Comparison of ENCODE assay signal across 18 cellular contexts in genomic region chr4:71857713-71858451, GRCh38.
DNase-seq lines count a peak whose midpoint lies in the region; ATAC-seq and TF ChIP-seq lines count a peak whose summit lies in the region.
"Had no signal": no experiment of that assay in that cellular context is flagged by ENCODE, and none has a peak within 500 bp of the region (broad histone marks: within the 10 kb centered on the region; RNA-seq: fewer than 3 reads in every experiment).

No MANE protein-coding gene starts in this region.

- no peak overlapping the region for H3K4me3 ChIP-seq in HEK293 (ENCODE audit: low read depth, low read length)
- no peak overlapping the region for H3K4me3 ChIP-seq in A673 (ENCODE audit: low read depth, low read length, poor library complexity, severe bottlenecking)

- BruUV-seq in A673 (replicated peaks; lab: Mats Ljungman, UMichigan) = no TSS peak

- H3K27ac Mint-ChIP-seq in WTC11 (peak overlapping the region; percentile 77), progenitor cell of endocrine pancreas (peak overlapping the region; percentile 96)
- H3K27ac Mint-ChIP-seq: activated naive CD4-positive, alpha-beta T cell treated with anti-CD3 and anti-CD28 coated beads, Interleukin-2, amount 50 U/mL, for 72 hours; stimulated activated naive B cell treated with anti-CD40 and anti-IgM and Interleukin-4, amounts not matched to agents 10 μg/mL and 1 μg/mL and 100 μg/mL, for 72 hours; T-helper 17 cell had no signal

- H3K4me1 Mint-ChIP-seq in WTC11 = peaks cover 29% of the 10 kb centered on the region
- peaks cover 15% of the 10 kb centered on the region for H3K4me1 Mint-ChIP-seq in progenitor cell of endocrine pancreas (ENCODE audit: low read depth)
- H3K4me1 Mint-ChIP-seq: neural crest cell; stimulated activated naive B cell treated with anti-CD40 and anti-IgM and Interleukin-4, amounts not matched to agents 10 μg/mL and 1 μg/mL and 100 μg/mL, for 72 hours; T-helper 17 cell had no signal

- POLR2A ChIA-PET in HEK293 (lab: Yijun Ruan, JAX) = no interaction called here
- POLR2A ChIA-PET in WTC11 (lab: Charles Lee) = no interaction called here
- POLR2A ChIA-PET in A673 (lab: Charles Lee; ENCODE audit: low non-redundant PET) = no interaction called here

- intact Hi-C loops in A673 (cut with micrococcal nuclease; ENCODE audit: unreplicated experiment) = no loop called here

- CTCF ChIA-PET in HEK293 (lab: Yijun Ruan, JAX) = interaction anchor here (0.8 kb wide), 1 partner anchor 427 kb away, joined by 4 read pairs; no protein-coding TSS in a partner anchor
- CTCF ChIA-PET in WTC11 (lab: Charles Lee) = no interaction called here
- CTCF ChIA-PET in A673 (lab: Charles Lee) = no interaction called here

- H3K36me3 Mint-ChIP-seq in WTC11 = peaks cover 41% of the 10 kb centered on the region
- H3K36me3 Mint-ChIP-seq in progenitor cell of endocrine pancreas (ENCODE audit: insufficient read depth) = peaks cover 7% of the 10 kb centered on the region
- H3K36me3 Mint-ChIP-seq: activated naive CD4-positive, alpha-beta T cell treated with anti-CD3 and anti-CD28 coated beads, Interleukin-2, amount 50 U/mL, for 72 hours; stimulated activated naive B cell treated with anti-CD40 and anti-IgM and Interleukin-4, amounts not matched to agents 10 μg/mL and 1 μg/mL and 100 μg/mL, for 72 hours had no signal

- TF ChIP-seq CTCF in HEK293 (tag by site-specific recombination; IDR thresholded peaks at IDR 0.05) = no peak
- TF ChIP-seq CTCF in WTC11 (IDR thresholded peaks at IDR 0.05) = no peak
- no peak for TF ChIP-seq CTCF in progenitor cell of endocrine pancreas (IDR thresholded peaks at IDR 0.05; ENCODE audit: unreplicated experiment)
- no peak for TF ChIP-seq CTCF in A673 (conservative IDR thresholded peaks at IDR 0.05; ENCODE audit: low read depth, low read length)

- no peaks in the 10 kb centered on the region for H3K9me3 ChIP-seq in HEK293 (ENCODE audit: control insufficient read depth, insufficient read depth, low read depth, low read length)
- peaks cover 6% of the 10 kb centered on the region for H3K9me3 ChIP-seq in A673 (ENCODE audit: low read depth, low read length, poor library complexity, severe bottlenecking)

- ATAC-seq in WTC11 = peak; percentile 100
- ATAC-seq: activated naive CD4-positive, alpha-beta T cell treated with anti-CD3 and anti-CD28 coated beads, Interleukin-2, amount 50 U/mL, for 72 hours; stimulated activated naive B cell treated with anti-CD40 and anti-IgM and Interleukin-4, amounts not matched to agents 10 μg/mL and 1 μg/mL and 100 μg/mL, for 72 hours; T-helper 17 cell had no signal

- no peaks in the 10 kb centered on the region for H3K27me3 ChIP-seq in A673 (replicated peaks; ENCODE audit: insufficient read depth, low read depth, low read length, poor library complexity)

- peak overlapping the region; percentile 30; the same call in 1 of the 2 replicates for H3K27ac ChIP-seq in HEK293 (ENCODE audit: extremely low read depth, low read depth, low read length)
- H3K27ac ChIP-seq in A673 (ENCODE audit: low read depth, low read length, poor library complexity, severe bottlenecking) = no peak overlapping the region
- H3K27ac ChIP-seq: epithelial cell of prostate had no signal

- H3K27me3 Mint-ChIP-seq in WTC11 (ENCODE audit: low read depth) = no peaks in the 10 kb centered on the region
- H3K27me3 Mint-ChIP-seq in progenitor cell of endocrine pancreas = no peaks in the 10 kb centered on the region
- H3K27me3 Mint-ChIP-seq: stimulated activated naive B cell treated with anti-CD40 and anti-IgM and Interleukin-4, amounts not matched to agents 10 μg/mL and 1 μg/mL and 100 μg/mL, for 72 hours had no signal

- H3K4me3 Mint-ChIP-seq in WTC11 (no peak overlapping the region; the same call in 1 of the 2 replicates), progenitor cell of endocrine pancreas (ENCODE audit: low read depth) (peak overlapping the region; percentile 46)
- H3K4me3 Mint-ChIP-seq: neural crest cell; stimulated activated naive B cell treated with anti-CD40 and anti-IgM and Interleukin-4, amounts not matched to agents 10 μg/mL and 1 μg/mL and 100 μg/mL, for 72 hours; T-helper 17 cell had no signal

- H3K9me3 Mint-ChIP-seq in WTC11 (peaks cover 36% of the 10 kb centered on the region), progenitor cell of endocrine pancreas (ENCODE audit: low read depth) (peaks cover 21% of the 10 kb centered on the region)

- no peaks in the 10 kb centered on the region for H3K36me3 ChIP-seq in HEK293 (ENCODE audit: control insufficient read depth in 2 of 2, insufficient read depth in 1 of 2, low read length in 2 of 2)
- H3K36me3 ChIP-seq in A673 (ENCODE audit: insufficient read depth, low read length, poor library complexity, severe bottlenecking) = no peaks in the 10 kb centered on the region

- peaks cover 3% of the 10 kb centered on the region for H3K4me1 ChIP-seq in HEK293 (ENCODE audit: control insufficient read depth, insufficient read depth, low read length)
- H3K4me1 ChIP-seq in A673 (ENCODE audit: insufficient read depth, low read length, poor library complexity, severe bottlenecking) = no peaks in the 10 kb centered on the region

- DNase-seq in WTC11 (ENCODE audit: low spot score) (peak; percentile 66), iPS-NIHi11 (ENCODE audit: low spot score) (peak; percentile 59), progenitor cell of endocrine pancreas (ENCODE audit: low spot score, unreplicated experiment) (peak; percentile 13), HCEC 1CT (no peak), OCI-M2 (lab: John Stamatoyannopoulos, UW; ENCODE audit: unreplicated experiment) (no peak), A673 (ENCODE audit: low spot score) (no peak)
- DNase-seq: activated CD8-positive, alpha-beta memory T cell treated with anti-CD3 and anti-CD28 coated beads for 24 hours; EL; NCI-H1105 treated with DMSO at 0.1 percent for 48 hours; NCI-H2107; NCI-H526; stimulated activated CD4-positive, alpha-beta T cell treated with anti-CD3 and anti-CD28 coated beads, Interleukin-15, amount 100 ng/mL, for 24 hours; stimulated activated naive B cell treated with anti-CD40 and anti-IgM and Interleukin-4, amounts not matched to agents 10 μg/mL and 1 μg/mL and 100 μg/mL, for 72 hours; T-helper 17 cell had no signal

TF ChIP-seq in HEK293, 187 proteins besides CTCF, POLR2A, EP300 and RAD21:
- TF ChIP-seq ZNF768 (tag by site-specific recombination; IDR thresholded peaks at IDR 0.05) = no peak
- TF ChIP-seq ZNF350 (tag by site-specific recombination; IDR thresholded peaks at IDR 0.05) = no peak
- TF ChIP-seq GLIS1 (tag by site-specific recombination; IDR thresholded peaks at IDR 0.05) = 0 out of 2 replicates have a peak, but pooled peaks have one; percentile 22
- TF ChIP-seq SETDB1 (IDR thresholded peaks at IDR 0.05; ENCODE audit: insufficient read length, low read length) = peak; percentile 35
- TF ChIP-seq ZNF610 (tag by site-specific recombination; IDR thresholded peaks at IDR 0.05; ENCODE audit: borderline replicate concordance) = no peak
- TF ChIP-seq ZXDB (tag by site-specific recombination; IDR thresholded peaks at IDR 0.05) = peak; percentile 31; the same call in 1 of the 2 replicates
- TF ChIP-seq TRIM28 (IDR thresholded peaks at IDR 0.05; ENCODE audit: borderline replicate concordance, low read length) = peak; percentile 83
- TF ChIP-seq ZBTB26 (tag by site-specific recombination; optimal IDR thresholded peaks at IDR 0.05) = no peak

TF ChIP-seq in WTC11, 78 proteins besides CTCF, POLR2A, EP300 and RAD21:
- TF ChIP-seq ATF1 (CRISPR knock-in tag; IDR thresholded peaks at IDR 0.05) (no peak), SP1 (CRISPR knock-in tag; conservative IDR thresholded peaks at IDR 0.05) (0 out of 2 replicates have a peak, but pooled peaks have one; percentile 28), TEAD1 (CRISPR knock-in tag; IDR thresholded peaks at IDR 0.05) (peak; percentile 44; the same call in 1 of the 2 replicates), FOXK1 (CRISPR knock-in tag; IDR thresholded peaks at IDR 0.05) (peak; percentile 55; the same call in 1 of the 2 replicates), CBFB (CRISPR knock-in tag; IDR thresholded peaks at IDR 0.05; ENCODE audit: low read depth) (no peak), ZNF281 (CRISPR knock-in tag; IDR thresholded peaks at IDR 0.05) (peak; percentile 91)

Comparison
In these comparisons a context has a peak if more than half of its experiments do, and no peak if none do; other contexts are left out.
1. DNase-seq: peak in WTC11 (single experiment), iPS-NIHi11 (single experiment) and progenitor cell of endocrine pancreas (single experiment); none in HCEC 1CT (single experiment), OCI-M2 (single experiment) and A673 (single experiment).